In genomic region chr17:42744806-42745617, GRCh38 we compare ENCODE assay signal across 8 cellular contexts. TPM values are rescaled to one million over a fixed set of nuclear protein-coding genes. Genes with fewer than 3 reads are reported as not detected.
DNase-seq lines count a peak whose midpoint lies in the region; FAIRE-seq lines count a peak whose summit lies in the region.

Gene EZH1, minus strand, starts transcription at chr17:42745040. Its CDS starts 16,099 bp downstream, at chr17:42728941.

- H3K36me3 Mint-ChIP-seq in activated naive CD4-positive, alpha-beta T cell treated with anti-CD3 and anti-CD28 coated beads for 36 hours (ENCODE audit: low read depth) = no peaks in the 10 kb centered on the region

- H2BK12ac ChIP-seq in neuronal stem cell (ENCODE audit: low read length) = no peak within 1 kb of the TSS

- CTCF ChIA-PET in activated naive CD4-positive, alpha-beta T cell treated with anti-CD3 and anti-CD28 coated beads for 36 hours (lab: Charles Lee) = no interaction called here

- in situ Hi-C loops in HAP-1 (cut with MboI; ENCODE audit: low sequenced_read_pairs) = no loop called here

- peak within 1 kb of the TSS; percentile 93 for H3K27ac Mint-ChIP-seq in activated naive CD4-positive, alpha-beta T cell treated with anti-CD3 and anti-CD28 coated beads for 36 hours

- H3K27me3 ChIP-seq in HAP-1 (ENCODE audit: low read depth) (no peaks in the 10 kb centered on the region), neuronal stem cell (ENCODE audit: control insufficient read depth in 3 of 3, insufficient read depth in 3 of 3, low read depth in 1 of 3, low read length in 3 of 3) (peaks cover 0 to 3% (median 0%) of the 10 kb centered on the region in 3 experiments), subcutaneous abdominal adipose tissue (ENCODE audit: control insufficient read depth in 5 of 5, insufficient read depth in 4 of 5, low read length in 5 of 5) (no peaks in the 10 kb centered on the region)

- H3K4me1 Mint-ChIP-seq in activated naive CD4-positive, alpha-beta T cell treated with anti-CD3 and anti-CD28 coated beads for 36 hours (ENCODE audit: low read depth) = peaks cover 21% of the 10 kb centered on the region

- H3K4me1 ChIP-seq in ES-I3 (ENCODE audit: insufficient read depth, low read length) (peaks cover 41% of the 10 kb centered on the region), HAP-1 (peaks cover 19% of the 10 kb centered on the region), neuronal stem cell (ENCODE audit: control insufficient read depth in 2 of 2, insufficient read depth in 1 of 2, low read depth in 1 of 2, low read length in 2 of 2) (peaks cover 6 to 10% of the 10 kb centered on the region in 2 donors), subcutaneous abdominal adipose tissue (ENCODE audit: control insufficient read depth in 5 of 5, insufficient read depth in 5 of 5, low read length in 5 of 5) (peaks cover 14 to 67% (median 58%) of the 10 kb centered on the region in 5 donors)

- intact Hi-C loops in activated naive CD4-positive, alpha-beta T cell treated with anti-CD3 and anti-CD28 coated beads for 36 hours (cut with micrococcal nuclease) = loop anchor here (1.0 to 10.0 kb wide), 7 partner anchors 15 to 1480 kb away; partner anchors contain the start of genes BECN1, CNTD1, COA3 and RPL27

- no peak within 1 kb of the TSS for H3K14ac ChIP-seq in neuronal stem cell (ENCODE audit: low read length)

- DNase-seq in HAP-1 (ENCODE audit: low spot score in 2 of 2) (peak; percentile 95), MV-4-11 (lab: John Stamatoyannopoulos, UW) (peak; percentile 85), SK-N-DZ (ENCODE audit: low spot score) (peak; percentile 97), frontal cortex (ENCODE audit: low spot score in 2 of 2) (peak; percentile 97 to 98), neuronal stem cell (ENCODE audit: low spot score) (peak; percentile 93)
- DNase-seq in activated naive CD4-positive, alpha-beta T cell treated with anti-CD3 and anti-CD28 coated beads for 36 hours = peak; percentile 93

- H3K27me3 Mint-ChIP-seq in activated naive CD4-positive, alpha-beta T cell treated with anti-CD3 and anti-CD28 coated beads for 36 hours (ENCODE audit: low read depth) = peaks cover 6% of the 10 kb centered on the region

- peak within 1 kb of the TSS; percentile 55 for H3K4me2 ChIP-seq in neuronal stem cell (ENCODE audit: insufficient read depth, low read length, poor library complexity, severe bottlenecking)

- H3K4me3 Mint-ChIP-seq in activated naive CD4-positive, alpha-beta T cell treated with anti-CD3 and anti-CD28 coated beads for 36 hours = peak within 1 kb of the TSS; percentile 90

- H3K18ac ChIP-seq in neuronal stem cell (ENCODE audit: low read length) = peak within 1 kb of the TSS; percentile 95

- H3K4me3 ChIP-seq in HAP-1 (peak within 1 kb of the TSS; percentile 56), neuronal stem cell (ENCODE audit: low read length in 2 of 2) (peak within 1 kb of the TSS; percentile 72 to 89), subcutaneous abdominal adipose tissue (ENCODE audit: low read depth in 1 of 5, low read length in 5 of 5) (peak within 1 kb of the TSS; percentile 72 to 85 (median 81))

- FAIRE-seq in frontal cortex (lab: Jason Lieb, UNC) = no peak

- H2BK120ac ChIP-seq in neuronal stem cell (ENCODE audit: low read depth, low read length) = no peak within 1 kb of the TSS

- peak within 1 kb of the TSS; percentile 94 for H2AFZ ChIP-seq in neuronal stem cell (ENCODE audit: low read length)

- H2BK15ac ChIP-seq in neuronal stem cell (ENCODE audit: low read length) = no peak within 1 kb of the TSS

- H2BK5ac ChIP-seq in neuronal stem cell (ENCODE audit: low read length) = peak within 1 kb of the TSS; percentile 55

- H3K27ac ChIP-seq in neuronal stem cell (replicated peaks; ENCODE audit: low read length) (peak within 1 kb of the TSS; percentile 89), subcutaneous abdominal adipose tissue (ENCODE audit: low read depth, low read length) (peak within 1 kb of the TSS; percentile 93)

- peak within 1 kb of the TSS; percentile 83 for H3K23ac ChIP-seq in neuronal stem cell (ENCODE audit: low read depth, low read length, poor library complexity)

- H4K91ac ChIP-seq in neuronal stem cell (ENCODE audit: low read depth, low read length, poor library complexity) = no peak within 1 kb of the TSS

- H3K36me3 ChIP-seq in ES-I3 (ENCODE audit: insufficient read depth, low read length) (no peaks in the 10 kb centered on the region; the same call in 1 of the 2 replicates), HAP-1 (replicated peaks) (no peaks in the 10 kb centered on the region), neuronal stem cell (replicated peaks in 1 of 2; ENCODE audit: control insufficient read depth in 2 of 2, insufficient read depth in 2 of 2, low read length in 2 of 2) (no peaks in the 10 kb centered on the region), subcutaneous abdominal adipose tissue (ENCODE audit: control insufficient read depth in 5 of 5, insufficient read depth in 5 of 5, low read length in 5 of 5) (peaks cover 0 to 5% (median 0%) of the 10 kb centered on the region in 5 donors)

- H3K4ac ChIP-seq in neuronal stem cell (ENCODE audit: low read length) = no peak within 1 kb of the TSS

- H3K9me3 ChIP-seq in ES-I3 (ENCODE audit: control insufficient read depth, insufficient read depth, low read length) (no peaks in the 10 kb centered on the region), HAP-1 (peaks cover 4% of the 10 kb centered on the region; the same call in 1 of the 2 replicates), neuronal stem cell (replicated peaks in 1 of 2; ENCODE audit: control insufficient read depth in 2 of 2, insufficient read depth in 1 of 2, low read depth in 1 of 2, low read length in 2 of 2) (peaks cover 2 to 3% of the 10 kb centered on the region in 2 donors), subcutaneous abdominal adipose tissue (ENCODE audit: control insufficient read depth in 5 of 5, low read length in 5 of 5) (no peaks in the 10 kb centered on the region)

- peak within 1 kb of the TSS; percentile 57 for H2AK5ac ChIP-seq in neuronal stem cell (ENCODE audit: low read depth, low read length)

- no peak within 1 kb of the TSS for H4K8ac ChIP-seq in neuronal stem cell (ENCODE audit: low read depth, low read length)

- H3K9ac ChIP-seq in ES-I3 (ENCODE audit: low read depth, low read length) (peak within 1 kb of the TSS; percentile 84), neuronal stem cell (ENCODE audit: low read depth, low read length, poor library complexity) (peak within 1 kb of the TSS; percentile 94), subcutaneous abdominal adipose tissue (ENCODE audit: low read length in 5 of 5) (peak within 1 kb of the TSS; percentile 39 to 87 (median 81))

- no peaks in the 10 kb centered on the region for H3K9me3 Mint-ChIP-seq in activated naive CD4-positive, alpha-beta T cell treated with anti-CD3 and anti-CD28 coated beads for 36 hours

- peaks cover 2% of the 10 kb centered on the region for H3K79me1 ChIP-seq in neuronal stem cell (ENCODE audit: low read depth, low read length)

- no CpG with 5 or more reads among the region's 50 CpGs for WGBS in neuronal stem cell (ENCODE audit: extremely low coverage in 2 of 2, insufficient read length in 2 of 2, insufficient replicate concordance in 1 of 2), 2 donors

RNA-seq across cellular contexts. Expression of gene EZH1, which starts in this region (rescaled TPM):
- 43.9 and 54.2 TPM in 2 replicates for polyA plus RNA-seq in SK-N-DZ (2014; cell fraction: cytosol; rRNA removed)
- 99.1 and 158 TPM in 2 replicates for polyA plus RNA-seq in SK-N-DZ (2014; cell fraction: nucleus; rRNA removed)
- 10 to 100 TPM; 31.9 to 34.0 TPM for total RNA-seq in activated naive CD4-positive, alpha-beta T cell treated with anti-CD3 and anti-CD28 coated beads for 36 hours
- 24.9 TPM for total RNA-seq in frontal cortex
- 17.8 TPM for polyA plus RNA-seq in neuronal stem cell (2013, experiment 1 of 2)
- 17.9 TPM for polyA plus RNA-seq in neuronal stem cell (2013, experiment 2 of 2)

Comparison
In these comparisons a context has a peak if more than half of its experiments do, and no peak if none do; other contexts are left out.
1. Peak in every context shown above with its lines: DNase-seq, H3K4me3 ChIP-seq and H3K27ac ChIP-seq.